In genomic region chr11:118688338-118688737, GRCh38 we compare ENCODE assay signal across 10 cellular contexts. TPM values are rescaled to one million over a fixed set of nuclear protein-coding genes. Genes with fewer than 3 reads are reported as not detected.
A peak's percentile ranks its signal among the peaks of the same experiment; 100 is the strongest.
DNase-seq lines count a peak whose midpoint lies in the region; ATAC-seq, FAIRE-seq and TF ChIP-seq lines count a peak whose summit lies in the region.
"Not testable (repeated sequence)": the region's sequence is repeated elsewhere in the genome, so short reads cannot be mapped to it uniquely, and the experiment has no call there.
"Had no signal": no experiment of that assay in that cellular context is flagged by ENCODE, and none has a peak within 500 bp of the region (broad histone marks: within the 10 kb centered on the region; RNA-seq: fewer than 3 reads in every experiment).

No MANE protein-coding gene starts in this region.

- H3K27me3 Mint-ChIP-seq in CD8-positive, alpha-beta T cell (ENCODE audit: low read depth); T-helper 17 cell; activated CD4-positive, alpha-beta memory T cell treated with anti-CD3 and anti-CD28 coated beads for 36 hours; activated naive CD4-positive, alpha-beta T cell treated with anti-CD3 and anti-CD28 coated beads, Interleukin-2, amount 50 U/mL, for 24 hours; stimulated activated naive CD8-positive, alpha-beta T cell treated with anti-CD3 and anti-CD28 coated beads, Interleukin-15, Interleukin-2, amounts not matched to agents 100 ng/mL and 50 ng/mL, for 24 hours: not testable (repeated sequence)
- H3K27me3 Mint-ChIP-seq in natural killer cell (ENCODE audit: low read depth in 2 of 2): peaks cover 7 to 12% of the 10 kb centered on the region in 2 donors

- not testable (repeated sequence) for H4K91ac ChIP-seq in H1 (replicated peaks; ENCODE audit: insufficient read length, low read length)

- not testable (repeated sequence) for H3K36me3 ChIP-seq in CD8-positive, alpha-beta T cell (ENCODE audit: insufficient read depth, low read length); H1 (ENCODE audit: control insufficient read depth in 2 of 4, insufficient read depth in 4 of 4, low read length in 3 of 4)

- H2AK5ac ChIP-seq in H1 (ENCODE audit: low read depth, low read length): not testable (repeated sequence)

- not testable (repeated sequence) for H4K20me1 ChIP-seq in H1 (replicated peaks in 1 of 2; ENCODE audit: control insufficient read depth in 1 of 2, insufficient read depth in 2 of 2, low read length in 2 of 2)

- H3K4me1 Mint-ChIP-seq in CD8-positive, alpha-beta T cell (ENCODE audit: low read depth): peaks cover 43% of the 10 kb centered on the region
- H3K4me1 Mint-ChIP-seq in T-helper 17 cell (peaks cover 32% of the 10 kb centered on the region), natural killer cell (peaks cover 27 to 43% of the 10 kb centered on the region in 2 donors)
- peaks cover 32% of the 10 kb centered on the region for H3K4me1 Mint-ChIP-seq in activated CD4-positive, alpha-beta memory T cell treated with anti-CD3 and anti-CD28 coated beads for 36 hours (ENCODE audit: low read depth)
- H3K4me1 Mint-ChIP-seq in activated naive CD4-positive, alpha-beta T cell treated with anti-CD3 and anti-CD28 coated beads, Interleukin-2, amount 50 U/mL, for 24 hours: peaks cover 33% of the 10 kb centered on the region
- H3K4me1 Mint-ChIP-seq in stimulated activated naive CD8-positive, alpha-beta T cell treated with anti-CD3 and anti-CD28 coated beads, Interleukin-15, Interleukin-2, amounts not matched to agents 100 ng/mL and 50 ng/mL, for 24 hours (ENCODE audit: low read depth): peaks cover 39% of the 10 kb centered on the region

- H3K4me2 ChIP-seq in H1 (ENCODE audit: insufficient read depth in 1 of 2, low read depth in 2 of 2, low read length in 2 of 2): not testable (repeated sequence)

- CTCF ChIA-PET in CD8-positive, alpha-beta T cell (lab: Charles Lee): interaction anchor here (0.6 to 11.1 kb wide), 12 partner anchors 7 to 370 kb away, joined by 3 to 124 read pairs (median 6); partner anchors contain the start of gene DDX6
- CTCF ChIA-PET in activated CD4-positive, alpha-beta memory T cell treated with anti-CD3 and anti-CD28 coated beads for 36 hours (lab: Charles Lee): interaction anchor here (2.3 to 3.9 kb wide), 2 partner anchors 241 to 272 kb away, joined by 11 to 38 read pairs; no protein-coding TSS in a partner anchor
- CTCF ChIA-PET in H1 (lab: Charles Lee; ENCODE audit: partially characterized antibody): interaction anchor here (0.6 to 11.0 kb wide), 23 partner anchors 8 to 241 kb away, joined by 3 to 102 read pairs (median 7); partner anchors contain the start of gene TREH

- not testable (repeated sequence) for H3K4ac ChIP-seq in H1 (replicated peaks; ENCODE audit: insufficient read length, low read depth, low read length)

- H3K9ac ChIP-seq in H1 (replicated peaks in 1 of 4; ENCODE audit: extremely low read depth in 1 of 4, low read depth in 3 of 4, low read length in 3 of 4): not testable (repeated sequence)

- H3K9me3 ChIP-seq in CD8-positive, alpha-beta T cell (ENCODE audit: low read length); T-helper 17 cell (ENCODE audit: control insufficient read depth, low read length, poor library complexity, severe bottlenecking); H1 (ENCODE audit: insufficient read depth in 2 of 2, low read depth in 1 of 2, low read length in 1 of 2): not testable (repeated sequence)

- not testable (repeated sequence) for TF ChIP-seq EP300 in H1 (IDR thresholded peaks at IDR 0.05; ENCODE audit: borderline replicate concordance in 1 of 2, low read depth in 2 of 2, low read length in 2 of 2)

- not testable (repeated sequence) for TF ChIP-seq POLR2A in H1 (IDR thresholded peaks at IDR 0.05; ENCODE audit: control extremely low read depth in 1 of 2, low read depth in 2 of 2, low read length in 2 of 2)

- H3K4me3 Mint-ChIP-seq in CD8-positive, alpha-beta T cell; T-helper 17 cell; activated CD4-positive, alpha-beta memory T cell treated with anti-CD3 and anti-CD28 coated beads for 36 hours; activated naive CD4-positive, alpha-beta T cell treated with anti-CD3 and anti-CD28 coated beads, Interleukin-2, amount 50 U/mL, for 24 hours: not testable (repeated sequence)
- peak overlapping the region; percentile 31 for H3K4me3 Mint-ChIP-seq in natural killer cell
- H3K4me3 Mint-ChIP-seq in stimulated activated naive CD8-positive, alpha-beta T cell treated with anti-CD3 and anti-CD28 coated beads, Interleukin-15, Interleukin-2, amounts not matched to agents 100 ng/mL and 50 ng/mL, for 24 hours: peak overlapping the region; percentile 4

- not testable (repeated sequence) for H2BK15ac ChIP-seq in H1 (ENCODE audit: low read length)

- H4K8ac ChIP-seq in H1 (ENCODE audit: extremely low read depth, insufficient read depth, low read length): not testable (repeated sequence)

- not testable (repeated sequence) for H3K23ac ChIP-seq in H1 (ENCODE audit: insufficient read length)

- H3K79me1 ChIP-seq in H1 (ENCODE audit: low read depth, low read length): not testable (repeated sequence)

- TF ChIP-seq RAD21 in H1 (IDR thresholded peaks at IDR 0.05 in 1 of 2, conservative IDR thresholded peaks at IDR 0.05 in 1 of 2; ENCODE audit: low read depth in 2 of 2, low read length in 2 of 2): not testable (repeated sequence)

- not testable (repeated sequence) for H3K14ac ChIP-seq in H1 (ENCODE audit: insufficient read length)

- POLR2A ChIA-PET in CD8-positive, alpha-beta T cell (lab: Charles Lee): interaction anchor here (0.9 to 2.3 kb wide), 2 partner anchors 11 to 102 kb away, joined by 4 to 9 read pairs; no protein-coding TSS in a partner anchor
- POLR2A ChIA-PET in activated CD4-positive, alpha-beta memory T cell treated with anti-CD3 and anti-CD28 coated beads for 36 hours (lab: Charles Lee): interaction anchor here (0.8 to 1.2 kb wide), 2 partner anchors 104 to 206 kb away, joined by 3 read pairs; no protein-coding TSS in a partner anchor
- POLR2A ChIA-PET in H1 (lab: Charles Lee; ENCODE audit: partially characterized antibody): interaction anchor here (0.6 to 4.9 kb wide), 13 partner anchors 18 to 325 kb away, joined by 3 to 36 read pairs (median 4); partner anchors contain the start of gene DDX6

- H2AFZ ChIP-seq in H1 (ENCODE audit: low read length): not testable (repeated sequence)

- not testable (repeated sequence) for H3K79me2 ChIP-seq in H1 (ENCODE audit: control insufficient read depth in 1 of 2, insufficient read depth in 2 of 2, low read length in 2 of 2)

- ATAC-seq in CD8-positive, alpha-beta T cell; T-helper 17 cell; natural killer cell: not testable (repeated sequence)

- not testable (repeated sequence) for H2BK5ac ChIP-seq in H1 (ENCODE audit: low read depth, low read length)

- H2BK12ac ChIP-seq in H1 (ENCODE audit: low read depth, low read length): not testable (repeated sequence)

- TF ChIP-seq CTCF in CD8-positive, alpha-beta T cell (IDR thresholded peaks at IDR 0.05); H1 (IDR thresholded peaks at IDR 0.05; ENCODE audit: control extremely low read depth in 1 of 3, insufficient read depth in 1 of 3, low read depth in 1 of 3, low read length in 3 of 3); natural killer cell (IDR thresholded peaks at IDR 0.05): not testable (repeated sequence)

- H3K4me3 ChIP-seq in CD8-positive, alpha-beta T cell (ENCODE audit: low read depth, low read length); H1 (ENCODE audit: extremely low read depth in 1 of 4, insufficient read depth in 2 of 4, low read depth in 3 of 4, low read length in 4 of 4): not testable (repeated sequence)

- not testable (repeated sequence) for H2BK120ac ChIP-seq in H1 (replicated peaks; ENCODE audit: low read depth, low read length)

- not testable (repeated sequence) for H3K23me2 ChIP-seq in H1 (ENCODE audit: low read depth, low read length)

- peaks cover 38% of the 10 kb centered on the region for H3K4me1 ChIP-seq in CD8-positive, alpha-beta T cell (ENCODE audit: insufficient read depth, low read length)
- peaks cover 0 to 19% (median 11%) of the 10 kb centered on the region in 4 experiments; a peak in 6 of 7 replicates for H3K4me1 ChIP-seq in H1 (replicated peaks in 1 of 4; ENCODE audit: control insufficient read depth in 3 of 4, insufficient read depth in 4 of 4, low read length in 3 of 4)

- H3K27ac Mint-ChIP-seq in CD8-positive, alpha-beta T cell: peak overlapping the region; percentile 2
- peak overlapping the region; percentile 81 for H3K27ac Mint-ChIP-seq in T-helper 17 cell
- not testable (repeated sequence) for H3K27ac Mint-ChIP-seq in activated CD4-positive, alpha-beta memory T cell treated with anti-CD3 and anti-CD28 coated beads for 36 hours; natural killer cell; stimulated activated naive CD8-positive, alpha-beta T cell treated with anti-CD3 and anti-CD28 coated beads, Interleukin-15, Interleukin-2, amounts not matched to agents 100 ng/mL and 50 ng/mL, for 24 hours
- peak overlapping the region; percentile 27 for H3K27ac Mint-ChIP-seq in activated naive CD4-positive, alpha-beta T cell treated with anti-CD3 and anti-CD28 coated beads, Interleukin-2, amount 50 U/mL, for 24 hours

- H3K36me3 Mint-ChIP-seq in CD8-positive, alpha-beta T cell; T-helper 17 cell (ENCODE audit: low read depth); activated CD4-positive, alpha-beta memory T cell treated with anti-CD3 and anti-CD28 coated beads for 36 hours; activated naive CD4-positive, alpha-beta T cell treated with anti-CD3 and anti-CD28 coated beads, Interleukin-2, amount 50 U/mL, for 24 hours; natural killer cell; stimulated activated naive CD8-positive, alpha-beta T cell treated with anti-CD3 and anti-CD28 coated beads, Interleukin-15, Interleukin-2, amounts not matched to agents 100 ng/mL and 50 ng/mL, for 24 hours (ENCODE audit: low read depth): not testable (repeated sequence)

- intact Hi-C loops in CD8-positive, alpha-beta T cell (cut with DNase I, micrococcal nuclease); activated CD4-positive, alpha-beta memory T cell treated with anti-CD3 and anti-CD28 coated beads for 36 hours (cut with micrococcal nuclease): not testable (repeated sequence)
- intact Hi-C loops in natural killer cell (cut with micrococcal nuclease): loop anchor here (2.0 kb wide), 1 partner anchor 16 kb away; no protein-coding TSS in a partner anchor

- H4K5ac ChIP-seq in H1 (ENCODE audit: insufficient read length, low read depth, low read length): not testable (repeated sequence)

- not testable (repeated sequence) for H3K18ac ChIP-seq in H1 (ENCODE audit: extremely low read depth, low read length)

- not testable (repeated sequence) for H3K56ac ChIP-seq in H1 (replicated peaks; ENCODE audit: insufficient read length, low read depth, low read length)

- not testable (repeated sequence) for H3K27me3 ChIP-seq in CD8-positive, alpha-beta T cell (ENCODE audit: insufficient read depth, low read length); H1 (replicated peaks in 1 of 4; ENCODE audit: control insufficient read depth in 3 of 4, extremely low read depth in 1 of 4, insufficient read depth in 3 of 4, low read length in 3 of 4)

- not testable (repeated sequence) for FAIRE-seq in H1 (lab: Jason Lieb, UNC)

- DNase-seq in CD8-positive, alpha-beta T cell: peak in 1 of 7 experiments; percentile 53
- DNase-seq in T-helper 17 cell; H1 (ENCODE audit: low read depth in 1 of 2, low spot score in 2 of 2); natural killer cell: not testable (repeated sequence)
- peak; percentile 49 for DNase-seq in activated CD4-positive, alpha-beta memory T cell treated with anti-CD3 and anti-CD28 coated beads for 36 hours

- H3K27ac ChIP-seq in CD8-positive, alpha-beta T cell (ENCODE audit: low read depth, low read length); H1 (ENCODE audit: low read depth, low read length): not testable (repeated sequence)

- H3K9me3 Mint-ChIP-seq in CD8-positive, alpha-beta T cell; activated CD4-positive, alpha-beta memory T cell treated with anti-CD3 and anti-CD28 coated beads for 36 hours; activated naive CD4-positive, alpha-beta T cell treated with anti-CD3 and anti-CD28 coated beads, Interleukin-2, amount 50 U/mL, for 24 hours; natural killer cell; stimulated activated naive CD8-positive, alpha-beta T cell treated with anti-CD3 and anti-CD28 coated beads, Interleukin-15, Interleukin-2, amounts not matched to agents 100 ng/mL and 50 ng/mL, for 24 hours: not testable (repeated sequence)

- WGBS in H1 (ENCODE audit: extremely low coverage in 1 of 2, insufficient coverage in 1 of 2, insufficient read length in 1 of 2, insufficient replicate concordance in 2 of 2, low coverage in 1 of 2, low lambda C conversion rate in 2 of 2, missing lambda C conversion rate in 1 of 2), 2 experiments: 96% methylated on average over 10 of the region's 10 CpGs; no CpG with 5 or more reads in 1 of the 2 experiments

- not testable (repeated sequence) for H2BK20ac ChIP-seq in H1 (ENCODE audit: low read length)

RNA-seq across cellular contexts. Expression of gene TREH, which starts 8.9 kb away (rescaled TPM):
- not detected for total RNA-seq in CD8-positive, alpha-beta T cell
- not detected for total RNA-seq in T-helper 17 cell
- total RNA-seq in activated CD4-positive, alpha-beta memory T cell treated with anti-CD3 and anti-CD28 coated beads for 36 hours: not detected
- not detected in 2 replicates for total RNA-seq in H1 (2021; fragmentation: NEBNext Ultra II Directional; extraction: Animal tissue kit (Norgen Biotek cat#: 25700))
- polyA plus RNA-seq in H1 (2011; rRNA removed): 0.03 TPM in 1 of 2 replicates, not detected in the other
- not detected for polyA plus RNA-seq in H1 (2011; cell fraction: cytosol; rRNA removed)
- 0.20 TPM for polyA plus RNA-seq in H1 (2011; cell fraction: nucleus; rRNA removed)
- 0.16 to 0.46 TPM (median 0.27 TPM) in 4 replicates for polyA plus RNA-seq in H1 (2012, experiment 1 of 2)
- 0.45 TPM for polyA plus RNA-seq in H1 (2012, experiment 2 of 2)
- polyA plus RNA-seq in H1 (2013, experiment 1 of 2): not detected
- polyA plus RNA-seq in H1 (2013, experiment 2 of 2): not detected
- not detected in 2 replicates for polyA minus RNA-seq in H1 (2011; rRNA and poly(A)+ RNA removed)
- polyA minus RNA-seq in H1 (2011; cell fraction: cytosol; rRNA and poly(A)+ RNA removed): not detected
- polyA minus RNA-seq in H1 (2011; cell fraction: nucleus; rRNA and poly(A)+ RNA removed): not detected
- not detected for total RNA-seq in natural killer cell
- total RNA-seq: H7, Right ventricle myocardium inferior had no signal
- polyA plus RNA-seq: CD14-positive monocyte had no signal
